ENCODE assay signal across 8 cellular contexts in the genomic region with DNA sequence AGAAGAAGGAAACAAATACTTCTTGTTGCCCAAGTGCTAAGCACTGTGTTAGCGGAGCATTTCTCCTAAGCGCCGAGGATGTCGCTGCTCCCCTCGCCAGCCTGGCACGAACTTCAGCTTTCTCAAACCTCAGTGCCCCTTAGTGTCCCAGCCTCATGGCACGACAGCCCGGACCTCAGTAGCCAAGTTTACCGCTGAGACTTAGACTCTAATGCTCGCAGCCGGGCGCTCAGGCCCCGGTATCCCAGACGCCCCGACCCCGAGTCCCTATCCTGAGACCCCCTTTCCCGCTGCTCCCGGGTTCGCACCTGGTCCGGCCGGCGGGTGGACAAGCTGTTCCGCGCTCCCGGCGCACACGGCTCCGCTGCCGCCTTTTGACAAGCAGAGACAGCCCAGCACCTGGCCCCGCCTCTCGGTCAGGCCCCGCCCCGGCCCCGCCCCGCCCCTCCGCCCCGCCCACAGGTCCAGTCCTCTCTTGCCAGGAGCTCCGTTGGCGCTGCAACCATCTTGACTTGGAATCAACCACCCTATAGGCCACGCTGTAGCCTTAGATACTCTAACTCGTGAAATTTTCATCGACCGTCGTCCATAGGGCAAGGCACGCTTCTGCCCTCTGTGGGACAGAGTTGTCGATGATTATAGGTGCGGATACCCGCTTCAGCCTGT. TPM values are rescaled to one million over a fixed set of nuclear protein-coding genes. Genes with fewer than 3 reads are reported as not detected.
DNase-seq lines count a peak whose midpoint lies in the region; ATAC-seq and TF ChIP-seq lines count a peak whose summit lies in the region.

Gene VDR, minus strand, starts transcription at position 348 of the 666 bp plus-strand sequence. CDS start 25,881 bp downstream, outside the sequence.

- H3K4me3 Mint-ChIP-seq in Caco-2 (ENCODE audit: unreplicated experiment), result peak within 1 kb of the TSS; percentile 76
- H3K4me3 Mint-ChIP-seq in IgD-negative memory B cell, result peak within 1 kb of the TSS; percentile 78 to 95 (median 90)
- H3K4me3 Mint-ChIP-seq in activated T-cell treated with anti-CD3 and anti-CD28 coated beads, Interleukin-2, amount 50 U/mL, for 72 hours, result peak within 1 kb of the TSS; percentile 86 to 98
- H3K4me3 Mint-ChIP-seq in natural killer cell treated with Interleukin-12 subunit alpha and Interleukin-12 subunit beta and Interleukin-15 and Interleukin-18, amount 100 ng/mL, for 72 hours, result peak within 1 kb of the TSS; percentile 97

- H3K27me3 ChIP-seq in Caco-2 (replicated peaks; ENCODE audit: control insufficient read depth, insufficient read depth, low read length) (no peaks in the 10 kb centered on the region; the same call in 1 of the 2 replicates), Panc1 (ENCODE audit: control insufficient read depth, insufficient read depth, low read length) (peaks cover 18% of the 10 kb centered on the region), stomach smooth muscle (ENCODE audit: control insufficient read depth in 1 of 2, insufficient read depth in 2 of 2, low read length in 2 of 2) (peaks cover 15 to 19% of the 10 kb centered on the region in 2 donors)

- H3K27ac ChIP-seq in Panc1 (ENCODE audit: low read length) (peak within 1 kb of the TSS; percentile 51; the same call in 1 of the 2 replicates), stomach smooth muscle (ENCODE audit: low read length) (no peak within 1 kb of the TSS)

- H3K27ac Mint-ChIP-seq in Caco-2 (ENCODE audit: unreplicated experiment), result peak within 1 kb of the TSS; percentile 88
- H3K27ac Mint-ChIP-seq in IgD-negative memory B cell, result no peak within 1 kb of the TSS
- peak within 1 kb of the TSS; percentile 75 for H3K27ac Mint-ChIP-seq in activated T-cell treated with anti-CD3 and anti-CD28 coated beads, Interleukin-2, amount 50 U/mL, for 72 hours
- peak within 1 kb of the TSS; percentile 45 to 60 for H3K27ac Mint-ChIP-seq in natural killer cell treated with Interleukin-12 subunit alpha and Interleukin-12 subunit beta and Interleukin-15 and Interleukin-18, amount 100 ng/mL, for 72 hours

- H3K9ac ChIP-seq in stomach smooth muscle (ENCODE audit: low read length in 2 of 2), result peak within 1 kb of the TSS; percentile 19 to 51

- H3K27me3 Mint-ChIP-seq in Caco-2 (ENCODE audit: insufficient read depth, unreplicated experiment) (no peaks in the 10 kb centered on the region), IgD-negative memory B cell (peaks cover 12% of the 10 kb centered on the region)
- H3K27me3 Mint-ChIP-seq in activated T-cell treated with anti-CD3 and anti-CD28 coated beads, Interleukin-2, amount 50 U/mL, for 72 hours (ENCODE audit: low read depth), result peaks cover 27% of the 10 kb centered on the region
- peaks cover 30 to 38% of the 10 kb centered on the region in 2 donors for H3K27me3 Mint-ChIP-seq in natural killer cell treated with Interleukin-12 subunit alpha and Interleukin-12 subunit beta and Interleukin-15 and Interleukin-18, amount 100 ng/mL, for 72 hours

- H3K36me3 ChIP-seq in Caco-2 (ENCODE audit: control insufficient read depth, insufficient read depth, low read length) (no peaks in the 10 kb centered on the region), Panc1 (ENCODE audit: control insufficient read depth, insufficient read depth, low read length) (no peaks in the 10 kb centered on the region), stomach smooth muscle (ENCODE audit: control insufficient read depth in 2 of 2, insufficient read depth in 2 of 2, low read length in 2 of 2) (no peaks in the 10 kb centered on the region)

- CTCF ChIA-PET in Caco-2 (lab: Charles Lee) (interaction anchor here (0.6 to 1.8 kb wide), 40 partner anchors 8 to 308 kb away, joined by 3 to 187 read pairs (median 4); partner anchors contain the start of genes ASB8, SLC48A1 and TMEM106C), Panc1 (lab: Charles Lee) (interaction anchor here (0.6 to 1.7 kb wide), 5 partner anchors 8 to 572 kb away, joined by 3 to 9 read pairs (median 4); no protein-coding TSS in a partner anchor)

- TF ChIP-seq CTCF in Caco-2 (IDR thresholded peaks at IDR 0.05; ENCODE audit: insufficient read depth in 1 of 2, low read depth in 1 of 2, low read length in 1 of 2, severe bottlenecking in 1 of 2, unreplicated experiment in 1 of 2) (peak in 1 of 2 experiments; percentile 28), Panc1 (IDR thresholded peaks at IDR 0.05) (no peak), fibroblast of mammary gland (conservative IDR thresholded peaks at IDR 0.05; ENCODE audit: control insufficient read depth, insufficient read depth, low read depth, low read length) (peak; percentile 18)

- peak; percentile 66 for ATAC-seq in GM21515 (IDR thresholded peaks at IDR 0.05; ENCODE audit: unreplicated experiment)
- ATAC-seq in Panc1, result peak; percentile 86
- ATAC-seq in activated T-cell treated with anti-CD3 and anti-CD28 coated beads, Interleukin-2, amount 50 U/mL, for 72 hours (replicated peaks in 1 of 2), result peak; percentile 79 to 80
- ATAC-seq in natural killer cell treated with Interleukin-12 subunit alpha and Interleukin-12 subunit beta and Interleukin-15 and Interleukin-18, amount 100 ng/mL, for 72 hours, result peak; percentile 86 to 91

- in situ Hi-C loops in Panc1 (cut with HindIII; ENCODE audit: low pct_unique_long_range_greater_than_20kb, low sequenced_read_pairs), result no loop called here

- POLR2A ChIA-PET in Caco-2 (lab: Charles Lee), result interaction anchor here (0.5 to 1.9 kb wide), 21 partner anchors 11 to 223 kb away, joined by 3 to 24 read pairs (median 5); partner anchors contain the start of genes RPAP3, SENP1 and TMEM106C
- POLR2A ChIA-PET in Panc1 (lab: Charles Lee), result interaction anchor here (0.6 kb wide), 1 partner anchor 881 kb away, joined by 4 read pairs; no protein-coding TSS in a partner anchor

- H3K9me3 ChIP-seq in Caco-2 (no peaks in the 10 kb centered on the region), Panc1 (ENCODE audit: control insufficient read depth, insufficient read depth, low read depth, low read length) (no peaks in the 10 kb centered on the region), stomach smooth muscle (ENCODE audit: control insufficient read depth in 2 of 2, low read length in 2 of 2) (no peaks in the 10 kb centered on the region)

- H3K4me3 ChIP-seq in Caco-2 (ENCODE audit: low read depth, low read length) (peak within 1 kb of the TSS; percentile 36), Panc1 (ENCODE audit: low read depth in 2 of 2, low read length in 2 of 2) (peak within 1 kb of the TSS; percentile 49 to 69), fibroblast of mammary gland (ENCODE audit: control insufficient read depth, low read depth, low read length) (peak within 1 kb of the TSS; percentile 85), stomach smooth muscle (ENCODE audit: low read length in 2 of 2) (peak within 1 kb of the TSS; percentile 70 to 78)

- BruUV-seq in Caco-2 (replicated peaks; lab: Mats Ljungman, UMichigan), result no TSS peak
- BruUV-seq in Panc1 (replicated peaks; lab: Mats Ljungman, UMichigan), result no TSS peak

- H3K36me3 Mint-ChIP-seq in Caco-2 (ENCODE audit: insufficient read depth, unreplicated experiment), result peaks cover 27% of the 10 kb centered on the region
- no peaks in the 10 kb centered on the region for H3K36me3 Mint-ChIP-seq in IgD-negative memory B cell
- H3K36me3 Mint-ChIP-seq in activated T-cell treated with anti-CD3 and anti-CD28 coated beads, Interleukin-2, amount 50 U/mL, for 72 hours (ENCODE audit: insufficient read depth in 2 of 2), result peaks cover 18 to 21% of the 10 kb centered on the region in 2 donors
- H3K36me3 Mint-ChIP-seq in natural killer cell treated with Interleukin-12 subunit alpha and Interleukin-12 subunit beta and Interleukin-15 and Interleukin-18, amount 100 ng/mL, for 72 hours, result no peaks in the 10 kb centered on the region

- DNase-seq in Caco-2 (peak; percentile 89 to 92), Panc1 (ENCODE audit: low read depth, low spot score) (peak; percentile 50), fibroblast of mammary gland (ENCODE audit: low read depth) (peak; percentile 65)
- peak; percentile 78 to 79 for DNase-seq in activated T-cell treated with anti-CD3 and anti-CD28 coated beads, Interleukin-2, amount 50 U/mL, for 72 hours
- peak; percentile 66 for DNase-seq in natural killer cell treated with Interleukin-12 subunit alpha and Interleukin-12 subunit beta and Interleukin-15 and Interleukin-18, amount 100 ng/mL, for 72 hours (ENCODE audit: low spot score)

- H3K9me3 Mint-ChIP-seq in Caco-2 (ENCODE audit: unreplicated experiment), result no peaks in the 10 kb centered on the region
- no peaks in the 10 kb centered on the region for H3K9me3 Mint-ChIP-seq in IgD-negative memory B cell
- no peaks in the 10 kb centered on the region for H3K9me3 Mint-ChIP-seq in activated T-cell treated with anti-CD3 and anti-CD28 coated beads, Interleukin-2, amount 50 U/mL, for 72 hours
- no peaks in the 10 kb centered on the region for H3K9me3 Mint-ChIP-seq in natural killer cell treated with Interleukin-12 subunit alpha and Interleukin-12 subunit beta and Interleukin-15 and Interleukin-18, amount 100 ng/mL, for 72 hours

- intact Hi-C loops in Caco-2 (cut with micrococcal nuclease; ENCODE audit: unreplicated experiment) (loop anchor here (1.0 to 5.0 kb wide), 4 partner anchors 27 to 98 kb away; partner anchors contain the start of genes COL2A1 and TMEM106C), Panc1 (cut with micrococcal nuclease; ENCODE audit: unreplicated experiment) (no loop called here)

- H3K4me1 Mint-ChIP-seq in Caco-2 (ENCODE audit: low read depth, unreplicated experiment), result peaks cover 60% of the 10 kb centered on the region
- H3K4me1 Mint-ChIP-seq in IgD-negative memory B cell, result peaks cover 9 to 22% (median 16%) of the 10 kb centered on the region in 3 donors
- H3K4me1 Mint-ChIP-seq in activated T-cell treated with anti-CD3 and anti-CD28 coated beads, Interleukin-2, amount 50 U/mL, for 72 hours (ENCODE audit: low read depth), result peaks cover 47% of the 10 kb centered on the region
- H3K4me1 Mint-ChIP-seq in natural killer cell treated with Interleukin-12 subunit alpha and Interleukin-12 subunit beta and Interleukin-15 and Interleukin-18, amount 100 ng/mL, for 72 hours (ENCODE audit: low read depth in 2 of 2), result peaks cover 42 to 45% of the 10 kb centered on the region in 2 donors

- H3K4me1 ChIP-seq in Caco-2 (peaks cover 56% of the 10 kb centered on the region), Panc1 (ENCODE audit: control insufficient read depth, insufficient read depth, low read length) (peaks cover 10% of the 10 kb centered on the region; the same call in 1 of the 2 replicates), stomach smooth muscle (ENCODE audit: control insufficient read depth, insufficient read depth, low read length) (peaks cover 21% of the 10 kb centered on the region)

RNA-seq across cellular contexts. Expression of gene VDR, which starts in this region (rescaled TPM):
- 13.6 and 15.4 TPM in 2 replicates for total RNA-seq in Caco-2 (2022)
- polyA plus RNA-seq in IgD-negative memory B cell, result 0.61 TPM
- total RNA-seq in Panc1 (2021; ENCODE audit: unreplicated experiment), result 3.0 TPM
- polyA plus RNA-seq in Panc1 (2012; ENCODE audit: insufficient read length), result 1.4 TPM
- total RNA-seq in activated T-cell treated with anti-CD3 and anti-CD28 coated beads, Interleukin-2, amount 50 U/mL, for 72 hours, result 100 to 1,000 TPM; 217 to 224 TPM
- total RNA-seq in natural killer cell treated with Interleukin-12 subunit alpha and Interleukin-12 subunit beta and Interleukin-15 and Interleukin-18, amount 100 ng/mL, for 72 hours, result 10 to 100 TPM; 12.0 to 23.0 TPM

Comparison
In these comparisons a context has a peak if more than half of its experiments do, and no peak if none do; other contexts are left out.
1. RNA of gene VDR (total RNA-seq): 217 to 224 TPM in activated T-cell treated with anti-CD3 and anti-CD28 coated beads, Interleukin-2, amount 50 U/mL, for 72 hours; 12.0 to 23.0 TPM in natural killer cell treated with Interleukin-12 subunit alpha and Interleukin-12 subunit beta and Interleukin-15 and Interleukin-18, amount 100 ng/mL, for 72 hours, 13.6 to 15.4 TPM in Caco-2 and 3.0 TPM in Panc1 (single experiment); every median in the first group is over 4 times any median in the second.
2. H3K27ac Mint-ChIP-seq: peak in Caco-2 (single experiment), activated T-cell treated with anti-CD3 and anti-CD28 coated beads, Interleukin-2, amount 50 U/mL, for 72 hours (single experiment) and natural killer cell treated with Interleukin-12 subunit alpha and Interleukin-12 subunit beta and Interleukin-15 and Interleukin-18, amount 100 ng/mL, for 72 hours (2 of 2); none in IgD-negative memory B cell (0 of 3).
3. Peak in every context shown above with its lines, with median percentiles within 50 percentile points of each other: DNase-seq, H3K4me3 ChIP-seq, H3K4me3 Mint-ChIP-seq and ATAC-seq.